ENCODE assay signal across 8 cellular contexts in genomic region chr9:114434878-114435311, GRCh38. TPM values are rescaled to one million over a fixed set of nuclear protein-coding genes. Genes with fewer than 3 reads are reported as not detected.
DNase-seq lines count a peak whose midpoint lies in the region; ATAC-seq and TF ChIP-seq lines count a peak whose summit lies in the region.

No MANE protein-coding gene starts in this region.

- in situ Hi-C loops in GM13976 (cut with MboI; ENCODE audit: low sequenced_read_pairs, unreplicated experiment): no loop called here

- H3K4me3 Mint-ChIP-seq in CD8-positive, alpha-beta memory T cell: no peak overlapping the region

- CTCF ChIA-PET in CD8-positive, alpha-beta memory T cell (lab: Charles Lee): interaction anchor here (0.8 to 3.8 kb wide), 8 partner anchors 17 to 218 kb away, joined by 3 to 21 read pairs (median 10); no protein-coding TSS in a partner anchor

- DNase-seq in BE2C (no peak), GM13976 (ENCODE audit: low spot score) (peak; percentile 66), NCI-H510A (lab: John Stamatoyannopoulos, UW) (peak; percentile 10), breast epithelium (ENCODE audit: low spot score in 2 of 2) (no peak), right lobe of liver (peak in 1 of 3 donors; percentile 33), RPMI8226 (no peak)
- no peak for DNase-seq in CD8-positive, alpha-beta memory T cell

- H3K27ac ChIP-seq in breast epithelium (no peak overlapping the region), right lobe of liver (no peak overlapping the region)
- H3K27ac ChIP-seq in CD8-positive, alpha-beta memory T cell (ENCODE audit: low read depth, low read length): no peak overlapping the region

- POLR2A ChIA-PET in CD8-positive, alpha-beta memory T cell (lab: Charles Lee): no interaction called here

- 56% methylated on average over 9 of the region's 9 CpGs for WGBS in right lobe of liver (ENCODE audit: insufficient coverage, low coverage, low lambda C conversion rate, missing lambda C conversion rate)

- no peaks in the 10 kb centered on the region for H3K36me3 Mint-ChIP-seq in CD8-positive, alpha-beta memory T cell

- H3K9me3 ChIP-seq in BE2C: no peaks in the 10 kb centered on the region
- H3K9me3 ChIP-seq in breast epithelium: no peaks in the 10 kb centered on the region
- no peaks in the 10 kb centered on the region for H3K9me3 ChIP-seq in right lobe of liver
- no peaks in the 10 kb centered on the region for H3K9me3 ChIP-seq in CD8-positive, alpha-beta memory T cell (ENCODE audit: low read length)

- TF ChIP-seq CTCF in BE2C (IDR thresholded peaks at IDR 0.05; ENCODE audit: low read depth, low read length) (peak; percentile 77), GM13976 (IDR thresholded peaks at IDR 0.05; ENCODE audit: borderline replicate concordance, control extremely low read depth, extremely low read depth, insufficient read depth, missing control alignments) (peak; percentile 49), breast epithelium (IDR thresholded peaks at IDR 0.05) (peak in 2 of 3 donors; percentile 35 to 39), right lobe of liver (IDR thresholded peaks at IDR 0.05) (peak; percentile 24 to 47 (median 40))

- no peak overlapping the region for H3K27ac Mint-ChIP-seq in CD8-positive, alpha-beta memory T cell

- H3K36me3 ChIP-seq in BE2C (no peaks in the 10 kb centered on the region), breast epithelium (no peaks in the 10 kb centered on the region), right lobe of liver (no peaks in the 10 kb centered on the region)
- no peaks in the 10 kb centered on the region for H3K36me3 ChIP-seq in CD8-positive, alpha-beta memory T cell (ENCODE audit: insufficient read depth, low read length)

- ATAC-seq in right lobe of liver (peak; percentile 36 to 74 (median 64)), GM21717 (IDR thresholded peaks at IDR 0.05; ENCODE audit: unreplicated experiment) (no peak)

- peaks cover 5% of the 10 kb centered on the region for H3K27me3 ChIP-seq in BE2C
- no peaks in the 10 kb centered on the region for H3K27me3 ChIP-seq in breast epithelium
- no peaks in the 10 kb centered on the region for H3K27me3 ChIP-seq in right lobe of liver
- no peaks in the 10 kb centered on the region for H3K27me3 ChIP-seq in CD8-positive, alpha-beta memory T cell (ENCODE audit: insufficient read depth, low read length, poor library complexity, severe bottlenecking)

- H3K4me1 ChIP-seq in BE2C (no peaks in the 10 kb centered on the region), breast epithelium (no peaks in the 10 kb centered on the region), right lobe of liver (no peaks in the 10 kb centered on the region)
- peaks cover 5% of the 10 kb centered on the region for H3K4me1 ChIP-seq in CD8-positive, alpha-beta memory T cell (ENCODE audit: insufficient read depth, low read length)

- H3K27me3 Mint-ChIP-seq in CD8-positive, alpha-beta memory T cell: peaks cover 0 to 1% of the 10 kb centered on the region in 2 donors

- TF ChIP-seq POLR2A in breast epithelium (IDR thresholded peaks at IDR 0.05) (no peak), right lobe of liver (IDR thresholded peaks at IDR 0.05) (no peak)

- H3K4me1 Mint-ChIP-seq in CD8-positive, alpha-beta memory T cell: peaks cover 3 to 5% (median 5%) of the 10 kb centered on the region in 3 donors

- no peak overlapping the region for H3K4me3 ChIP-seq in BE2C (ENCODE audit: low read depth, low read length)
- no peak overlapping the region for H3K4me3 ChIP-seq in breast epithelium
- H3K4me3 ChIP-seq in right lobe of liver: no peak overlapping the region
- H3K4me3 ChIP-seq in CD8-positive, alpha-beta memory T cell (ENCODE audit: low read length): no peak overlapping the region

- intact Hi-C loops in breast epithelium (cut with DNase I; ENCODE audit: low total_unique reads) (no loop called here), right lobe of liver (cut with DNase I) (no loop called here)

- H3K9me3 Mint-ChIP-seq in CD8-positive, alpha-beta memory T cell: no peaks in the 10 kb centered on the region

RNA-seq across cellular contexts. Expression of gene AKNA, which starts 47.1 kb away (rescaled TPM):
- 23.9 TPM for polyA plus RNA-seq in BE2C (2012; ENCODE audit: insufficient read depth, insufficient read length, low read depth)
- total RNA-seq in breast epithelium (10 to 100 TPM; 20.1 to 52.0 (median 35.7) TPM), right lobe of liver (10 to 100 TPM in 3 of 6 experiments, 1 to 10 TPM in 3; 4.7 to 15.1 (median 9.8) TPM)
- 100 to 1,000 TPM; 126 TPM for total RNA-seq in CD8-positive, alpha-beta memory T cell
- 45.6 TPM for polyA plus RNA-seq in CD8-positive, alpha-beta memory T cell

Comparison
In these comparisons a context has a peak if more than half of its experiments do, and no peak if none do; other contexts are left out.
1. DNase-seq: peak in GM13976 (single experiment) and NCI-H510A (single experiment); none in BE2C (single experiment), breast epithelium (0 of 2), CD8-positive, alpha-beta memory T cell (0 of 5) and RPMI8226 (single experiment).
2. Peak in every context shown above with its lines, with median percentiles within 50 percentile points of each other: CTCF ChIP-seq.